9 cellular contexts compared by ENCODE assay signal in genomic region chr3:64686446-64686908, GRCh38.
DNase-seq lines count a peak whose midpoint lies in the region; ATAC-seq, FAIRE-seq and TF ChIP-seq lines count a peak whose summit lies in the region.
"Had no signal": no experiment of that assay in that cellular context is flagged by ENCODE, and none has a peak within 500 bp of the region (broad histone marks: within the 10 kb centered on the region; RNA-seq: fewer than 3 reads in every experiment).

No MANE protein-coding gene starts in this region.

- in situ Hi-C loops in GM13976 (cut with MboI; ENCODE audit: low sequenced_read_pairs, unreplicated experiment): no loop called here

- H3K4me3 ChIP-seq in fibroblast of pulmonary artery (replicated peaks; ENCODE audit: low read depth, low read length) (peak overlapping the region; percentile 77), neutrophil (ENCODE audit: low read depth in 1 of 2, low read length in 1 of 2) (peak overlapping the region; percentile 26 to 46)

- H3K4me1 ChIP-seq in neutrophil (ENCODE audit: control insufficient read depth in 1 of 2, insufficient read depth in 1 of 2, low read depth in 1 of 2, low read length in 1 of 2): peaks cover 0 to 17% of the 10 kb centered on the region in 2 experiments

- no peak overlapping the region for H3K27ac ChIP-seq in neutrophil

- peak; percentile 27 for DNase-seq in GM13976 (ENCODE audit: low spot score)
- peak; percentile 77 for DNase-seq in RCC 7860 (ENCODE audit: low spot score)
- DNase-seq in fibroblast of pulmonary artery (ENCODE audit: low read depth): no peak
- no peak for DNase-seq in NOMO-1 treated with DMSO at 0.1 percent for 48 hours (lab: John Stamatoyannopoulos, UW; ENCODE audit: unreplicated experiment)
- DNase-seq: naive B cell had no signal

- no peaks in the 10 kb centered on the region for H3K9me3 ChIP-seq in neutrophil

- TF ChIP-seq CTCF in GM13976 (IDR thresholded peaks at IDR 0.05; ENCODE audit: borderline replicate concordance, control extremely low read depth, extremely low read depth, insufficient read depth, missing control alignments) (no peak), fibroblast of pulmonary artery (IDR thresholded peaks at IDR 0.05; ENCODE audit: low read length, missing control alignments) (no peak), neutrophil (IDR thresholded peaks at IDR 0.05) (no peak)

- ATAC-seq in HG02840 (IDR thresholded peaks at IDR 0.05; ENCODE audit: low FRiP score, unreplicated experiment) (no peak), HG02623 (IDR thresholded peaks at IDR 0.05; ENCODE audit: unreplicated experiment) (no peak), HG03469 (IDR thresholded peaks at IDR 0.05; ENCODE audit: unreplicated experiment) (no peak)

- H3K27me3 ChIP-seq in neutrophil: peaks cover 93% of the 10 kb centered on the region

- FAIRE-seq in RCC 7860 (lab: Jason Lieb, UNC): peak; percentile 66

- no peaks in the 10 kb centered on the region for H3K36me3 ChIP-seq in neutrophil

Comparison
In these comparisons a context has a peak if more than half of its experiments do, and no peak if none do; other contexts are left out.
1. DNase-seq: peak in GM13976 (single experiment) and RCC 7860 (single experiment); none in fibroblast of pulmonary artery (single experiment) and NOMO-1 treated with DMSO at 0.1 percent for 48 hours (single experiment).